1 cellular context compared by ENCODE assay signal in genomic region chr6:32976334-32977069, GRCh38.
TF ChIP-seq lines count a peak whose summit lies in the region.

No MANE protein-coding gene starts in this region.

TF ChIP-seq in WTC11, 78 proteins besides CTCF, POLR2A, EP300 and RAD21 (continued from another document):
- TF ChIP-seq USF1 (CRISPR knock-in tag; IDR thresholded peaks at IDR 0.05), result no peak
- TF ChIP-seq SOX15 (CRISPR knock-in tag; IDR thresholded peaks at IDR 0.05), result no peak
- no peak for TF ChIP-seq ZBTB21 (CRISPR knock-in tag; IDR thresholded peaks at IDR 0.05; ENCODE audit: borderline replicate concordance)
- TF ChIP-seq EMX1 (CRISPR knock-in tag; IDR thresholded peaks at IDR 0.05), result no peak
- no peak for TF ChIP-seq ZNF263 (CRISPR knock-in tag; IDR thresholded peaks at IDR 0.05; ENCODE audit: low read depth)
